In genomic region chr2:202613479-202613878, GRCh38 we compare ENCODE assay signal across 29 cellular contexts.
"Had no signal": no experiment of that assay in that cellular context is flagged by ENCODE, and none has a peak within 500 bp of the region (broad histone marks: within the 10 kb centered on the region; RNA-seq: fewer than 3 reads in every experiment).

No MANE protein-coding gene starts in this region.

- H3K4me3 ChIP-seq: stomach, suprapubic skin, testis, thoracic aorta, thyroid gland, tibial artery, tibial nerve, transverse colon, upper lobe of left lung, upper lobe of right lung, uterus, vagina had no signal

- H3K36me3 Mint-ChIP-seq: stimulated activated effector memory CD8-positive, alpha-beta T cell treated with anti-CD3 and anti-CD28 coated beads, Interleukin-12 subunit alpha, Interleukin-12 subunit beta, amount 100 ng/mL, for 72 hours; stimulated activated naive B cell treated with anti-CD40 and anti-IgM and Interleukin-4, amounts not matched to agents 10 μg/mL and 1 μg/mL and 100 μg/mL, for 72 hours; type B pancreatic cell had no signal

- DNase-seq: stimulated activated CD4-positive, alpha-beta T cell treated with anti-CD3 and anti-CD28 coated beads, Interleukin-2, amount 100 ng/mL, for 48 hours; stimulated activated CD4-positive, alpha-beta T cell treated with anti-CD3 and anti-CD28 coated beads, Interleukin-4, amount 100 ng/mL, for 1 hour; stimulated activated CD4-positive, alpha-beta T cell treated with anti-CD3 and anti-CD28 coated beads, Interleukin-4, amount 100 ng/mL, for 24 hours; stimulated activated CD4-positive, alpha-beta T cell treated with anti-CD3 and anti-CD28 coated beads, Interleukin-4, amount 100 ng/mL, for 4 hours; stimulated activated CD8-positive, alpha-beta memory T cell treated with anti-CD3 and anti-CD28 coated beads, Interleukin-4, amount 100 ng/mL, for 48 hours; stimulated activated naive B cell treated with anti-CD40 and anti-IgM and Interleukin-4, amounts not matched to agents 10 μg/mL and 1 μg/mL and 100 μg/mL, for 72 hours; stimulated activated naive CD4-positive, alpha-beta T cell; stimulated activated naive CD4-positive, alpha-beta T cell treated with Interleukin-2 at 50 U/mL for 16 hours; stimulated activated naive CD8-positive, alpha-beta T cell treated with anti-CD3 and anti-CD28 coated beads, Interleukin-15, amount 100 ng/mL, for 72 hours; stimulated activated naive CD8-positive, alpha-beta T cell treated with anti-CD3 and anti-CD28 coated beads, Interleukin-15, Interleukin-2, amounts not matched to agents 100 U/mL and 50 U/mL, for 24 hours; stomach; substantia nigra; testis; thyroid gland; tibial artery; transverse colon; trophoblast cell; upper lobe of left lung; upper lobe of right lung; uterus had no signal

- H3K4me3 Mint-ChIP-seq: stimulated activated effector memory CD8-positive, alpha-beta T cell treated with anti-CD3 and anti-CD28 coated beads, Interleukin-12 subunit alpha, Interleukin-12 subunit beta, amount 100 ng/mL, for 72 hours; stimulated activated memory B cell treated with anti-CD40 and anti-IgM and Interleukin-4, amounts not matched to agents 10 μg/mL and 1 μg/mL and 100 μg/mL, for 72 hours; stimulated activated naive B cell treated with anti-CD40 and anti-IgM and Interleukin-4, amounts not matched to agents 10 μg/mL and 1 μg/mL and 100 μg/mL, for 72 hours; stimulated activated naive CD8-positive, alpha-beta T cell treated with anti-CD3 and anti-CD28 coated beads, Interleukin-15, amount 100 ng/mL, for 72 hours; stimulated activated naive CD8-positive, alpha-beta T cell treated with anti-CD3 and anti-CD28 coated beads, Interleukin-15, Interleukin-2, amounts not matched to agents 100 ng/mL and 50 ng/mL, for 24 hours; type B pancreatic cell had no signal

- H3K9me3 Mint-ChIP-seq: stimulated activated effector memory CD8-positive, alpha-beta T cell treated with anti-CD3 and anti-CD28 coated beads, Interleukin-12 subunit alpha, Interleukin-12 subunit beta, amount 100 ng/mL, for 72 hours; stimulated activated naive CD8-positive, alpha-beta T cell treated with anti-CD3 and anti-CD28 coated beads, Interleukin-15, amount 100 ng/mL, for 72 hours; stimulated activated naive CD8-positive, alpha-beta T cell treated with anti-CD3 and anti-CD28 coated beads, Interleukin-15, Interleukin-2, amounts not matched to agents 100 ng/mL and 50 ng/mL, for 24 hours; type B pancreatic cell had no signal

- ATAC-seq: stimulated activated effector memory CD8-positive, alpha-beta T cell treated with anti-CD3 and anti-CD28 coated beads, Interleukin-12 subunit alpha, Interleukin-12 subunit beta, amount 100 ng/mL, for 72 hours; stimulated activated memory B cell treated with anti-CD40 and anti-IgM and Interleukin-4, amounts not matched to agents 10 μg/mL and 1 μg/mL and 100 μg/mL, for 72 hours; stimulated activated naive B cell treated with anti-CD40 and anti-IgM and Interleukin-4, amounts not matched to agents 10 μg/mL and 1 μg/mL and 100 μg/mL, for 72 hours; stimulated activated naive CD8-positive, alpha-beta T cell treated with anti-CD3 and anti-CD28 coated beads, Interleukin-15, amount 100 ng/mL, for 72 hours; stimulated activated naive CD8-positive, alpha-beta T cell treated with anti-CD3 and anti-CD28 coated beads, Interleukin-15, Interleukin-2, amounts not matched to agents 100 U/mL and 50 U/mL, for 24 hours; upper lobe of right lung had no signal

- H3K4me1 Mint-ChIP-seq: stimulated activated effector memory CD8-positive, alpha-beta T cell treated with anti-CD3 and anti-CD28 coated beads, Interleukin-12 subunit alpha, Interleukin-12 subunit beta, amount 100 ng/mL, for 72 hours had no signal

- H3K9me3 ChIP-seq: stomach, suprapubic skin, testis, thoracic aorta, thyroid gland, tibial artery, tibial nerve, transverse colon, upper lobe of left lung, upper lobe of right lung, uterus, vagina had no signal

- H3K4me1 ChIP-seq: thyroid gland, upper lobe of right lung, uterus, vagina had no signal

- H3K27ac ChIP-seq: stomach, suprapubic skin, testis, thoracic aorta, thyroid gland, tibial artery, tibial nerve, transverse colon, upper lobe of left lung, upper lobe of right lung, uterus, vagina had no signal

- H3K27me3 Mint-ChIP-seq: stimulated activated memory B cell treated with anti-CD40 and anti-IgM and Interleukin-4, amounts not matched to agents 10 μg/mL and 1 μg/mL and 100 μg/mL, for 72 hours; stimulated activated naive B cell treated with anti-CD40 and anti-IgM and Interleukin-4, amounts not matched to agents 10 μg/mL and 1 μg/mL and 100 μg/mL, for 72 hours; stimulated activated naive CD8-positive, alpha-beta T cell treated with anti-CD3 and anti-CD28 coated beads, Interleukin-15, amount 100 ng/mL, for 72 hours; stimulated activated naive CD8-positive, alpha-beta T cell treated with anti-CD3 and anti-CD28 coated beads, Interleukin-15, Interleukin-2, amounts not matched to agents 100 ng/mL and 50 ng/mL, for 24 hours; type B pancreatic cell had no signal

- H3K36me3 ChIP-seq: stomach, suprapubic skin, thoracic aorta, thyroid gland, tibial artery, tibial nerve, transverse colon, upper lobe of left lung, upper lobe of right lung, uterus, vagina had no signal

- FAIRE-seq: urothelium cell line had no signal

- H3K27ac Mint-ChIP-seq: stimulated activated effector memory CD8-positive, alpha-beta T cell treated with anti-CD3 and anti-CD28 coated beads, Interleukin-12 subunit alpha, Interleukin-12 subunit beta, amount 100 ng/mL, for 72 hours; stimulated activated memory B cell treated with anti-CD40 and anti-IgM and Interleukin-4, amounts not matched to agents 10 μg/mL and 1 μg/mL and 100 μg/mL, for 72 hours; stimulated activated naive B cell treated with anti-CD40 and anti-IgM and Interleukin-4, amounts not matched to agents 10 μg/mL and 1 μg/mL and 100 μg/mL, for 72 hours; stimulated activated naive CD8-positive, alpha-beta T cell treated with anti-CD3 and anti-CD28 coated beads, Interleukin-15, Interleukin-2, amounts not matched to agents 100 ng/mL and 50 ng/mL, for 24 hours; type B pancreatic cell had no signal

- H3K27me3 ChIP-seq: stomach, suprapubic skin, testis, thyroid gland, tibial artery, tibial nerve, transverse colon, upper lobe of left lung, upper lobe of right lung, uterus, vagina had no signal
